ENCODE assay signal across 9 cellular contexts in genomic region chr9:22005700-22006605, GRCh38.
DNase-seq lines count a peak whose midpoint lies in the region; ATAC-seq lines count a peak whose summit lies in the region.
"Had no signal": no experiment of that assay in that cellular context is flagged by ENCODE, and none has a peak within 500 bp of the region (broad histone marks: within the 10 kb centered on the region; RNA-seq: fewer than 3 reads in every experiment).

No MANE protein-coding gene starts in this region.

- peaks cover 25% of the 10 kb centered on the region for H3K4me1 Mint-ChIP-seq in activated naive CD4-positive, alpha-beta T cell treated with anti-CD3 and anti-CD28 coated beads, Interleukin-2, amount 50 U/mL, for 24 hours
- H3K4me1 Mint-ChIP-seq in stimulated activated effector memory CD8-positive, alpha-beta T cell treated with anti-CD3 and anti-CD28 coated beads, Interleukin-12 subunit alpha, Interleukin-12 subunit beta, amount 100 ng/mL, for 72 hours: peaks cover 15% of the 10 kb centered on the region

- no peaks in the 10 kb centered on the region for H3K9me3 Mint-ChIP-seq in activated naive CD4-positive, alpha-beta T cell treated with anti-CD3 and anti-CD28 coated beads, Interleukin-2, amount 50 U/mL, for 24 hours
- H3K9me3 Mint-ChIP-seq in stimulated activated effector memory CD8-positive, alpha-beta T cell treated with anti-CD3 and anti-CD28 coated beads, Interleukin-12 subunit alpha, Interleukin-12 subunit beta, amount 100 ng/mL, for 72 hours: no peaks in the 10 kb centered on the region

- H3K27me3 ChIP-seq in adipocyte (replicated peaks; ENCODE audit: control insufficient read depth, insufficient read depth, low read length): no peaks in the 10 kb centered on the region

- peak overlapping the region; percentile 30 for H3K27ac Mint-ChIP-seq in activated naive CD4-positive, alpha-beta T cell treated with anti-CD3 and anti-CD28 coated beads, Interleukin-2, amount 50 U/mL, for 24 hours
- H3K27ac Mint-ChIP-seq in stimulated activated effector memory CD8-positive, alpha-beta T cell treated with anti-CD3 and anti-CD28 coated beads, Interleukin-12 subunit alpha, Interleukin-12 subunit beta, amount 100 ng/mL, for 72 hours: no peak overlapping the region

- ATAC-seq in stimulated activated effector memory CD8-positive, alpha-beta T cell treated with anti-CD3 and anti-CD28 coated beads, Interleukin-12 subunit alpha, Interleukin-12 subunit beta, amount 100 ng/mL, for 72 hours: no peak
- ATAC-seq in HG02981 (IDR thresholded peaks at IDR 0.05; ENCODE audit: unreplicated experiment): no peak

- H3K9me3 ChIP-seq in adipocyte (ENCODE audit: control insufficient read depth, low read length): no peaks in the 10 kb centered on the region

- no peak overlapping the region for H3K4me3 Mint-ChIP-seq in activated naive CD4-positive, alpha-beta T cell treated with anti-CD3 and anti-CD28 coated beads, Interleukin-2, amount 50 U/mL, for 24 hours
- peak overlapping the region; percentile 26 for H3K4me3 Mint-ChIP-seq in stimulated activated effector memory CD8-positive, alpha-beta T cell treated with anti-CD3 and anti-CD28 coated beads, Interleukin-12 subunit alpha, Interleukin-12 subunit beta, amount 100 ng/mL, for 72 hours

- peaks cover 26% of the 10 kb centered on the region for H3K4me1 ChIP-seq in adipocyte (ENCODE audit: control insufficient read depth, insufficient read depth, low read length)

- peak overlapping the region; percentile 99 for H3K9ac ChIP-seq in adipocyte (ENCODE audit: low read length)

- peaks cover 61% of the 10 kb centered on the region for H3K27me3 Mint-ChIP-seq in activated naive CD4-positive, alpha-beta T cell treated with anti-CD3 and anti-CD28 coated beads, Interleukin-2, amount 50 U/mL, for 24 hours

- H3K36me3 ChIP-seq in adipocyte (ENCODE audit: control insufficient read depth, insufficient read depth, low read length, severe bottlenecking): peaks cover 21% of the 10 kb centered on the region

- H3K4me3 ChIP-seq in adipocyte (ENCODE audit: low read length) (peak overlapping the region; percentile 99), iPS-11a (ENCODE audit: low read depth, low read length) (peak overlapping the region; percentile 28)

- no peak for DNase-seq in activated naive CD4-positive, alpha-beta T cell treated with Interleukin-2 at 50 U/mL for 16 hours
- peak; percentile 39 for DNase-seq in adipocyte (ENCODE audit: low read depth)
- no peak for DNase-seq in stimulated activated effector memory CD8-positive, alpha-beta T cell treated with anti-CD3 and anti-CD28 coated beads, Interleukin-12 subunit alpha, Interleukin-12 subunit beta, amount 100 ng/mL, for 72 hours (ENCODE audit: low spot score in 2 of 2)
- DNase-seq in NK-92 treated with Interleukin-12 subunit alpha and Interleukin-12 subunit beta, amount 100 ng/mL, for 24 hours (lab: John Stamatoyannopoulos, UW): no peak
- DNase-seq in HK-2 (ENCODE audit: unreplicated experiment): no peak
- DNase-seq: kidney glomerular epithelial cell had no signal

- no peaks in the 10 kb centered on the region for H3K36me3 Mint-ChIP-seq in activated naive CD4-positive, alpha-beta T cell treated with anti-CD3 and anti-CD28 coated beads, Interleukin-2, amount 50 U/mL, for 24 hours
- peaks cover 7% of the 10 kb centered on the region for H3K36me3 Mint-ChIP-seq in stimulated activated effector memory CD8-positive, alpha-beta T cell treated with anti-CD3 and anti-CD28 coated beads, Interleukin-12 subunit alpha, Interleukin-12 subunit beta, amount 100 ng/mL, for 72 hours
